Comparison of ENCODE assay signal across 1 cellular context in the genomic region with DNA sequence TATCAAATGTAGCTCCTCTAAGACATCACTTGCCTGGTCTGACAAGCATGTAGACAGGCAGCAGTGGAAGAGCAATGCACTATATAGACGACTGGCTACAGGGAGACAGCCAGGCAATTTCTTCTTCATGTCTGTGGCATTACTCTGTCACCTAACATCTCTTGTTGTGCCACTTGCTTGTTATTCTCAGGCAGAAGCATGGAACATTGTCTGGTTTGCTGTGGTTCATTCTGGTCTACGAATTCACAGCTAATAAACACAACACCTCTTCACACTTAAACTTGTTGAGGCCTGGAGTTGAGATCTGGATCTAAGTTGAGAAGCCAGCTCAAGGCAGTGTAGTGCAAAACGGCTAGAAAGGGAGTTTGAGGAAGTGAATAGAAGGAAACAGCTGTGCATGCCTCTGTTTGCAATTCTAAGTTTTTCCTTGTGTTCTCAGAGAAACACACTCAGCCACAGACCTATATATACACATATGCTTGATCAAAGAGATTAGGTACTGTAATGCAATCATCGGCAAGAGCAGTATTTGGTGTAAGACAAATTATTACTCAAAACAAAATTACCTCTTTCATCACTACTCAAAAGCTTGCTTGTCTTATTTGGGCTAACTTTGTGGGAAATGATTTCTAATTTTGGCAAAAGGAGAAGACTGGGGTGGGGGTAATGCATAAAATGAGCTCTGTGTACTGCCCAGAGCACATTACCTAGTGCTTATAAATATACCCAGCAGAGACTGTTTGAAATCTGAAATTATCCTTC.
A peak's percentile ranks its signal among the peaks of the same experiment; 100 is the strongest.
TF ChIP-seq lines count a peak whose summit lies in the region.

No MANE protein-coding gene starts in this region.

TF ChIP-seq in GM12878, 131 proteins besides CTCF, POLR2A, EP300 and RAD21 (continued from another document):
- 0 out of 2 replicates have a peak, but pooled peaks have one; percentile 29 for TF ChIP-seq IRF4 (IDR thresholded peaks at IDR 0.05; ENCODE audit: low read depth, low read length)
- TF ChIP-seq, protein P1, sequence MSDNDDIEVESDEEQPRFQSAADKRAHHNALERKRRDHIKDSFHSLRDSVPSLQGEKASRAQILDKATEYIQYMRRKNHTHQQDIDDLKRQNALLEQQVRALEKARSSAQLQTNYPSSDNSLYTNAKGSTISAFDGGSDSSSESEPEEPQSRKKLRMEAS (IDR thresholded peaks at IDR 0.05; ENCODE audit: low read depth, low read length), result no peak
- TF ChIP-seq, protein P2, sequence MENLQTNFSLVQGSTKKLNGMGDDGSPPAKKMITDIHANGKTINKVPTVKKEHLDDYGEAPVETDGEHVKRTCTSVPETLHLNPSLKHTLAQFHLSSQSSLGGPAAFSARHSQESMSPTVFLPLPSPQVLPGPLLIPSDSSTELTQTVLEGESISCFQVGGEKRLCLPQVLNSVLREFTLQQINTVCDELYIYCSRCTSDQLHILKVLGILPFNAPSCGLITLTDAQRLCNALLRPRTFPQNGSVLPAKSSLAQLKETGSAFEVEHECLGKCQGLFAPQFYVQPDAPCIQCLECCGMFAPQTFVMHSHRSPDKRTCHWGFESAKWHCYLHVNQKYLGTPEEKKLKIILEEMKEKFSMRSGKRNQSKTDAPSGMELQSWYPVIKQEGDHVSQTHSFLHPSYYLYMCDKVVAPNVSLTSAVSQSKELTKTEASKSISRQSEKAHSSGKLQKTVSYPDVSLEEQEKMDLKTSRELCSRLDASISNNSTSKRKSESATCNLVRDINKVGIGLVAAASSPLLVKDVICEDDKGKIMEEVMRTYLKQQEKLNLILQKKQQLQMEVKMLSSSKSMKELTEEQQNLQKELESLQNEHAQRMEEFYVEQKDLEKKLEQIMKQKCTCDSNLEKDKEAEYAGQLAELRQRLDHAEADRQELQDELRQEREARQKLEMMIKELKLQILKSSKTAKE (IDR thresholded peaks at IDR 0.05; ENCODE audit: low read depth, poor library complexity, severe bottlenecking), result no peak
- TF ChIP-seq TCF12 (IDR thresholded peaks at IDR 0.05; ENCODE audit: low read depth, low read length), result peak; percentile 46; the same call in 1 of the 2 replicates
- TF ChIP-seq, protein P3, sequence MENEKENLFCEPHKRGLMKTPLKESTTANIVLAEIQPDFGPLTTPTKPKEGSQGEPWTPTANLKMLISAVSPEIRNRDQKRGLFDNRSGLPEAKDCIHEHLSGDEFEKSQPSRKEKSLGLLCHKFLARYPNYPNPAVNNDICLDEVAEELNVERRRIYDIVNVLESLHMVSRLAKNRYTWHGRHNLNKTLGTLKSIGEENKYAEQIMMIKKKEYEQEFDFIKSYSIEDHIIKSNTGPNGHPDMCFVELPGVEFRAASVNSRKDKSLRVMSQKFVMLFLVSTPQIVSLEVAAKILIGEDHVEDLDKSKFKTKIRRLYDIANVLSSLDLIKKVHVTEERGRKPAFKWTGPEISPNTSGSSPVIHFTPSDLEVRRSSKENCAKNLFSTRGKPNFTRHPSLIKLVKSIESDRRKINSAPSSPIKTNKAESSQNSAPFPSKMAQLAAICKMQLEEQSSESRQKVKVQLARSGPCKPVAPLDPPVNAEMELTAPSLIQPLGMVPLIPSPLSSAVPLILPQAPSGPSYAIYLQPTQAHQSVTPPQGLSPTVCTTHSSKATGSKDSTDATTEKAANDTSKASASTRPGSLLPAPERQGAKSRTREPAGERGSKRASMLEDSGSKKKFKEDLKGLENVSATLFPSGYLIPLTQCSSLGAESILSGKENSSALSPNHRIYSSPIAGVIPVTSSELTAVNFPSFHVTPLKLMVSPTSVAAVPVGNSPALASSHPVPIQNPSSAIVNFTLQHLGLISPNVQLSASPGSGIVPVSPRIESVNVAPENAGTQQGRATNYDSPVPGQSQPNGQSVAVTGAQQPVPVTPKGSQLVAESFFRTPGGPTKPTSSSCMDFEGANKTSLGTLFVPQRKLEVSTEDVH (IDR thresholded peaks at IDR 0.05; ENCODE audit: low read depth, partially characterized antibody), result no peak
- TF ChIP-seq JUNB (IDR thresholded peaks at IDR 0.05), result peak; percentile 22; the same call in 1 of the 2 replicates
- peak; percentile 15; the same call in 1 of the 2 replicates for TF ChIP-seq MTA2 (IDR thresholded peaks at IDR 0.05; ENCODE audit: low read depth)
- no peak for TF ChIP-seq SUPT20H (IDR thresholded peaks at IDR 0.05; ENCODE audit: borderline replicate concordance, control insufficient read depth, low read depth, low read length)
- peak; percentile 71 for TF ChIP-seq NFIC (IDR thresholded peaks at IDR 0.05; ENCODE audit: low read depth, low read length)
- no peak for TF ChIP-seq RAD51 (IDR thresholded peaks at IDR 0.05)
- peak; percentile 78; the same call in 1 of the 2 replicates for TF ChIP-seq MEF2A (IDR thresholded peaks at IDR 0.05; ENCODE audit: insufficient read depth, low read depth, low read length)
- TF ChIP-seq CREM (IDR thresholded peaks at IDR 0.05; ENCODE audit: low read depth), result no peak
- TF ChIP-seq IKZF1 (conservative IDR thresholded peaks at IDR 0.05), result 0 out of 2 replicates have a peak, but pooled peaks have one; percentile 31
- peak; percentile 45 to 53; a peak in 3 of 4 replicates for TF ChIP-seq IKZF2 (IDR thresholded peaks at IDR 0.05)
- TF ChIP-seq MXI1 (IDR thresholded peaks at IDR 0.05; ENCODE audit: low read depth, low read length), result no peak
- no peak for TF ChIP-seq RBBP5 (conservative IDR thresholded peaks at IDR 0.05)
- TF ChIP-seq RUNX3 (IDR thresholded peaks at IDR 0.05; ENCODE audit: low read length), result peak; percentile 53; the same call in 1 of the 2 replicates
- TF ChIP-seq BCL11A (IDR thresholded peaks at IDR 0.05; ENCODE audit: low read depth, low read length), result 0 out of 2 replicates have a peak, but pooled peaks have one; percentile 21
